Comparison of ENCODE assay signal across 14 cellular contexts in the genomic region with DNA sequence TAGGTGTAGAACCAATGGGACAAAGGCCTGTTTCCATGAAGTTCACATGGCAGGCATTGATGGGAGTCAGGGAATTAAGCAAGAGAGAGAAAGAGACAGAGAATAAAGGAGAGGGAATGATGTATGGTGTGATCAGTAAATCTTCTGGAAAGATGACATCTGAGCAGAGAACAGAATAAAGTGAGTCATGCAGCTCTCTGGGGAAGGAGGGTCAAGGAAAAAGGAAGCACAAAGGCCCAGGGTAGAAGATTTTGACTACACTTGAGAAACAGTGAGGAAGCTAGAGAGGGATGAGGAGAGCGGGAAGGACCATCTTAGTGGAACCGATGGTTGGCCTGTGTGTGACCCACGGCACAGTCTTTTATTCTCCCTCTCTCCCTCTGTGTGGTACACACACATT.
A peak's percentile ranks its signal among the peaks of the same experiment; 100 is the strongest.
DNase-seq lines count a peak whose midpoint lies in the region; ATAC-seq, FAIRE-seq and TF ChIP-seq lines count a peak whose summit lies in the region.
"Had no signal": no experiment of that assay in that cellular context is flagged by ENCODE, and none has a peak within 500 bp of the region (broad histone marks: within the 10 kb centered on the region; RNA-seq: fewer than 3 reads in every experiment).

No MANE protein-coding gene starts in this region.

- H3K4me1 ChIP-seq in astrocyte (ENCODE audit: insufficient read depth, low read length) (peaks cover 21% of the 10 kb centered on the region), tibial artery (peaks cover 0 to 21% (median 15%) of the 10 kb centered on the region in 4 donors), lower lobe of right lung (no peaks in the 10 kb centered on the region)
- H3K4me1 ChIP-seq: Caco-2 had no signal

- intact Hi-C loops in Right ventricle myocardium superior (cut with DNase I) (no loop called here), tibial artery (cut with DNase I; ENCODE audit: low total_unique reads) (no loop called here), lower lobe of right lung (cut with DNase I) (no loop called here)

- H3K9me3 Mint-ChIP-seq in astrocyte (ENCODE audit: unreplicated experiment): no peaks in the 10 kb centered on the region
- H3K9me3 Mint-ChIP-seq: natural killer cell had no signal

- H2AFZ ChIP-seq in astrocyte (ENCODE audit: low read depth, low read length): no peak overlapping the region

- H3K27ac Mint-ChIP-seq in astrocyte (ENCODE audit: unreplicated experiment): no peak overlapping the region
- H3K27ac Mint-ChIP-seq: natural killer cell had no signal

- TF ChIP-seq CTCF in astrocyte (IDR thresholded peaks at IDR 0.05; ENCODE audit: insufficient read depth, low read depth, low read length) (no peak), tibial artery (IDR thresholded peaks at IDR 0.05) (no peak), lower lobe of right lung (IDR thresholded peaks at IDR 0.05) (no peak)

- no peaks in the 10 kb centered on the region for H3K36me3 ChIP-seq in astrocyte (ENCODE audit: insufficient read depth, low read length)
- no peaks in the 10 kb centered on the region for H3K36me3 ChIP-seq in tibial artery
- H3K36me3 ChIP-seq in lower lobe of right lung: no peaks in the 10 kb centered on the region

- no peaks in the 10 kb centered on the region for H3K27me3 Mint-ChIP-seq in astrocyte (ENCODE audit: low read depth, unreplicated experiment)

- FAIRE-seq in HTR-8/SVneo (lab: Jason Lieb, UNC) (no peak), astrocyte (lab: Jason Lieb, UNC) (peak; percentile 84)

- peaks cover 12% of the 10 kb centered on the region for H3K4me1 Mint-ChIP-seq in astrocyte (ENCODE audit: low read depth, unreplicated experiment)
- H3K4me1 Mint-ChIP-seq: natural killer cell had no signal

- H3K27ac ChIP-seq in astrocyte (ENCODE audit: low read depth, low read length) (no peak overlapping the region), tibial artery (peak overlapping the region; percentile 65 to 71), lower lobe of right lung (no peak overlapping the region)

- peak; percentile 40 for ATAC-seq in Right ventricle myocardium superior (ENCODE audit: poor library complexity)
- no peak for ATAC-seq in HG03460 (IDR thresholded peaks at IDR 0.05; ENCODE audit: unreplicated experiment)
- ATAC-seq in lower lobe of right lung: no peak
- ATAC-seq: natural killer cell had no signal

- peaks cover 11% of the 10 kb centered on the region for H4K20me1 ChIP-seq in astrocyte (ENCODE audit: insufficient read depth, low read length)

- DNase-seq in HTR-8/SVneo (ENCODE audit: insufficient read length, low spot score): peak; percentile 10
- DNase-seq in astrocyte (ENCODE audit: low read depth): peak; percentile 40
- DNase-seq in Right ventricle myocardium superior: no peak
- DNase-seq in tibial artery: no peak
- no peak for DNase-seq in amygdala (lab: John Stamatoyannopoulos, UW)
- DNase-seq in NCI-H1417 (lab: John Stamatoyannopoulos, UW): no peak
- DNase-seq in lower lobe of right lung: no peak
- DNase-seq: activated CD4-positive, CD25-positive, alpha-beta regulatory T cell treated with anti-CD3 and anti-CD28 coated beads, Interleukin-2, amount 50 U/mL, for 72 hours; Caco-2; hippocampal formation; natural killer cell; NCI-H2107; testis had no signal

- peak overlapping the region; percentile 3 for H3K4me2 ChIP-seq in astrocyte (ENCODE audit: low read length)

- H3K36me3 Mint-ChIP-seq in astrocyte (ENCODE audit: low read depth, unreplicated experiment): peaks cover 2% of the 10 kb centered on the region
- H3K36me3 Mint-ChIP-seq: natural killer cell had no signal

- H3K4me3 Mint-ChIP-seq in astrocyte (ENCODE audit: unreplicated experiment): no peak overlapping the region
- H3K4me3 Mint-ChIP-seq: natural killer cell had no signal

- H3K79me2 ChIP-seq in astrocyte (ENCODE audit: insufficient read depth, low read length): no peaks in the 10 kb centered on the region

- H3K9me3 ChIP-seq in astrocyte (ENCODE audit: insufficient read depth, low read depth, low read length) (no peaks in the 10 kb centered on the region), tibial artery (no peaks in the 10 kb centered on the region), lower lobe of right lung (no peaks in the 10 kb centered on the region)
- H3K9me3 ChIP-seq: Caco-2, testis had no signal

- H3K9ac ChIP-seq in astrocyte (ENCODE audit: low read length): no peak overlapping the region

- no peaks in the 10 kb centered on the region for H3K27me3 ChIP-seq in astrocyte (ENCODE audit: insufficient read depth, low read length)
- H3K27me3 ChIP-seq in tibial artery: no peaks in the 10 kb centered on the region
- H3K27me3 ChIP-seq in lower lobe of right lung (ENCODE audit: low read depth): no peaks in the 10 kb centered on the region
- H3K27me3 ChIP-seq: testis had no signal

- no peak overlapping the region for H3K4me3 ChIP-seq in astrocyte (ENCODE audit: insufficient read depth, low read depth, low read length)
- peak overlapping the region in 1 of 2 donors; percentile 23 for H3K4me3 ChIP-seq in tibial artery
- H3K4me3 ChIP-seq in lower lobe of right lung: no peak overlapping the region
- H3K4me3 ChIP-seq: testis had no signal

Comparison
In these comparisons a context has a peak if more than half of its experiments do, and no peak if none do; other contexts are left out.
1. DNase-seq: peak in HTR-8/SVneo (single experiment) and astrocyte (single experiment); none in Right ventricle myocardium superior (single experiment), tibial artery (0 of 2), amygdala (0 of 56), NCI-H1417 (0 of 3) and lower lobe of right lung (single experiment).
2. H3K27ac ChIP-seq: peak in tibial artery (2 of 2); none in astrocyte (single experiment) and lower lobe of right lung (single experiment).